ENCODE assay signal across 22 cellular contexts in the genomic region with DNA sequence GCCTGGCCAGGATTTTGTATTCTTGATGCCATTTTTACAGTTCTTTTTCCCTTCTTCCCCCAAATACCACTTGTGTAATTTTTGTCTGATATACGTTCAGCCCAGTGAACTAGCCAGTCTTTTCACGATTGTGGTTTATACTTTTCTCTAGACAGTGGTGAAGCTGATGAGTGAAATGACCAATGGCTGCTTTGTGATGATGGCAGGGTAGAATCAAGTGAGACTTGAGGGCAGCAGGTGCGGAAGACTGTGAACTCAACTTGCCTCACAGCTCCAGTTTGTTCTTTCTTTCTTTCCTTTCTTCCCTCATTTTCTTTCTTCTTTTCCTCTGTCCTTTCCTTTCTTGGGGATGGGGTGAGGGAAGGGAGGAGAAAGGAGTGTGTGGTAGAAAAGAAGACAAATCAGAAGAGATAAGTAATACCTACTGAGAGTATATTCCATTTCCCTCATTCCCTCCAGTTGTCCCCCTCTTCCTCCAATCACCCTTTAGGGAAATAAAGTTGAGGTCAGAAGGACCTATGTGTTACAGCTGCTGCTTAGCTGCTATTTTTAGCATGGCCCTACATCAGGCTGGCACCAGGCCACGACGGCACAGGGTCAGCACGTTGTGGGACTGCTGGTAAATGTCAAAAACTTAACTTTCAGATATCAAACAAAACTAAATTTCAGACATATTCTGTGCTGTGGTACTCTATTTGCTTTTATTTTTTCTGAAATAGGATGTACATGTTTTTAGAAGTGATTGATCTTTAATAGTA. TPM values are rescaled to one million over a fixed set of nuclear protein-coding genes. Genes with fewer than 3 reads are reported as not detected.
DNase-seq lines count a peak whose midpoint lies in the region; ATAC-seq, FAIRE-seq and TF ChIP-seq lines count a peak whose summit lies in the region.
"Had no signal": no experiment of that assay in that cellular context is flagged by ENCODE, and none has a peak within 500 bp of the region (broad histone marks: within the 10 kb centered on the region; RNA-seq: fewer than 3 reads in every experiment).

No MANE protein-coding gene starts in this region.

- peaks cover 44% of the 10 kb centered on the region for H3K4me1 Mint-ChIP-seq in type B pancreatic cell (ENCODE audit: unreplicated experiment)
- H3K4me1 Mint-ChIP-seq: activated naive CD4-positive, alpha-beta T cell treated with anti-CD3 and anti-CD28 coated beads, Interleukin-2, amount 10 ng/mL, durations not matched to agents 7 days and 5 days had no signal

- H4K91ac ChIP-seq in mesenchymal stem cell (ENCODE audit: low read length), result no peak overlapping the region

- POLR2A ChIA-PET in SK-N-SH (lab: Yijun Ruan, JAX), result interaction anchor here (1.3 kb wide), 1 partner anchor 13 kb away, joined by 3 read pairs; a partner anchor contains a TSS
- POLR2A ChIA-PET in endothelial cell of umbilical vein (lab: Charles Lee), result interaction anchor here (1.0 kb wide), 1 partner anchor 13 kb away, joined by 3 read pairs; a partner anchor contains a TSS

- peaks cover 11% of the 10 kb centered on the region for H3K36me3 Mint-ChIP-seq in type B pancreatic cell
- H3K36me3 Mint-ChIP-seq: activated naive CD4-positive, alpha-beta T cell treated with anti-CD3 and anti-CD28 coated beads, Interleukin-2, amount 10 ng/mL, durations not matched to agents 7 days and 5 days; CD4-positive, CD25-positive, alpha-beta regulatory T cell; stimulated activated effector memory CD8-positive, alpha-beta T cell treated with anti-CD3 and anti-CD28 coated beads, Interleukin-12 subunit alpha, Interleukin-12 subunit beta, amount 100 ng/mL, for 72 hours had no signal

- no peak overlapping the region for H3K4me2 ChIP-seq in SK-N-SH
- no peak overlapping the region for H3K4me2 ChIP-seq in endothelial cell of umbilical vein (ENCODE audit: insufficient read depth, low read length)
- H3K4me2 ChIP-seq in mesenchymal stem cell (ENCODE audit: low read length, poor library complexity, severe bottlenecking), result no peak overlapping the region

- no peaks in the 10 kb centered on the region for H3K9me1 ChIP-seq in endothelial cell of umbilical vein (replicated peaks; ENCODE audit: control insufficient read depth, extremely low read depth, insufficient read depth, low read length)

- no TSS peak for BruUV-seq in endothelial cell of umbilical vein (replicated peaks; lab: Mats Ljungman, UMichigan)

- no peak overlapping the region for H3K18ac ChIP-seq in mesenchymal stem cell (ENCODE audit: low read depth in 1 of 2, low read length in 2 of 2)

- no peak overlapping the region for H3K14ac ChIP-seq in mesenchymal stem cell (ENCODE audit: low read length in 2 of 2)

- no peak overlapping the region for H3K4me3 ChIP-seq in SK-N-SH (ENCODE audit: low read depth in 2 of 2, low read length in 1 of 2)
- H3K4me3 ChIP-seq in endothelial cell of umbilical vein (replicated peaks in 1 of 3; ENCODE audit: insufficient read depth in 1 of 3, low read depth in 1 of 3, low read length in 3 of 3), result no peak overlapping the region
- H3K4me3 ChIP-seq in mesenchymal stem cell (ENCODE audit: insufficient read depth in 1 of 2, low read depth in 1 of 2, low read length in 2 of 2), result no peak overlapping the region
- no peak overlapping the region for H3K4me3 ChIP-seq in tibial artery
- H3K4me3 ChIP-seq: thoracic aorta had no signal

- CTCF ChIA-PET in SK-N-SH (lab: Yijun Ruan, JAX), result interaction anchor here (0.6 to 2.3 kb wide), 5 partner anchors 9 to 314 kb away, joined by 3 to 8 read pairs (median 3); no protein-coding TSS in a partner anchor
- CTCF ChIA-PET in endothelial cell of umbilical vein (lab: Charles Lee), result interaction anchor here (0.7 to 1.3 kb wide), 2 partner anchors 33 to 314 kb away, joined by 3 read pairs; no protein-coding TSS in a partner anchor

- peak; percentile 21 for DNase-seq in SK-N-SH
- peak; percentile 23 for DNase-seq in endothelial cell of umbilical vein (ENCODE audit: low read depth, low spot score)
- DNase-seq in mesenchymal stem cell, result peak; percentile 64
- DNase-seq in type B pancreatic cell (ENCODE audit: extremely low spot score, unreplicated experiment), result no peak
- DNase-seq in inferior parietal cortex (ENCODE audit: extremely low spot score), result no peak
- no peak for DNase-seq in tibial artery
- DNase-seq: activated CD4-positive, CD25-positive, alpha-beta regulatory T cell; activated CD8-positive, alpha-beta T cell treated with anti-CD3 and anti-CD28 coated beads for 36 hours; activated naive CD4-positive, alpha-beta T cell treated with anti-CD3 and anti-CD28 coated beads, Interleukin-2, amount 10 ng/mL, durations not matched to agents 7 days and 5 days; activated T-cell treated with anti-CD3 and anti-CD28 coated beads, Interleukin-2, amount 50 U/mL, for 24 hours; CD4-positive, CD25-positive, alpha-beta regulatory T cell; DMS79; T-cell had no signal

- H4K20me1 ChIP-seq in SK-N-SH (ENCODE audit: insufficient read depth) (peaks cover 90% of the 10 kb centered on the region), endothelial cell of umbilical vein (replicated peaks; ENCODE audit: control insufficient read depth, extremely low read depth, insufficient read depth, low read length) (peaks cover 32% of the 10 kb centered on the region)

- H4K8ac ChIP-seq in mesenchymal stem cell (ENCODE audit: low read length), result no peak overlapping the region

- no peak overlapping the region for H3K4ac ChIP-seq in mesenchymal stem cell (ENCODE audit: low read depth in 1 of 2, low read length in 2 of 2)

- no peak overlapping the region for H2BK15ac ChIP-seq in mesenchymal stem cell (ENCODE audit: low read depth, poor library complexity, severe bottlenecking)

- H3K27ac ChIP-seq in SK-N-SH (ENCODE audit: low read depth in 2 of 2, low read length in 1 of 2), result no peak overlapping the region
- H3K27ac ChIP-seq in endothelial cell of umbilical vein (ENCODE audit: insufficient read depth, low read depth, low read length), result no peak overlapping the region
- no peak overlapping the region for H3K27ac ChIP-seq in mesenchymal stem cell (ENCODE audit: low read length, poor library complexity, severe bottlenecking)
- H3K27ac ChIP-seq in tibial artery, result no peak overlapping the region
- H3K27ac ChIP-seq: thoracic aorta had no signal

- FAIRE-seq in endothelial cell of umbilical vein (lab: Jason Lieb, UNC), result no peak
- FAIRE-seq: A204.1, astrocyte, frontal cortex, HTR-8/SVneo, RCC 7860 had no signal

- dilution Hi-C loops in endothelial cell of umbilical vein (cut with MboI; ENCODE audit: extremely low pct_ligation_motif_present, low sequenced_read_pairs), result no loop called here

- peaks cover 6% of the 10 kb centered on the region for H3K9me3 Mint-ChIP-seq in type B pancreatic cell
- H3K9me3 Mint-ChIP-seq: activated CD8-positive, alpha-beta T cell treated with anti-CD3 and anti-CD28 coated beads for 36 hours; activated naive CD4-positive, alpha-beta T cell treated with anti-CD3 and anti-CD28 coated beads, Interleukin-2, amount 10 ng/mL, durations not matched to agents 7 days and 5 days; activated T-cell treated with anti-CD3 and anti-CD28 coated beads, Interleukin-2, amount 50 U/mL, for 24 hours; stimulated activated effector memory CD8-positive, alpha-beta T cell treated with anti-CD3 and anti-CD28 coated beads, Interleukin-12 subunit alpha, Interleukin-12 subunit beta, amount 100 ng/mL, for 72 hours; T-cell had no signal

- peak overlapping the region; percentile 36 for H3K27ac Mint-ChIP-seq in type B pancreatic cell
- H3K27ac Mint-ChIP-seq: activated CD8-positive, alpha-beta T cell treated with anti-CD3 and anti-CD28 coated beads for 36 hours; activated naive CD4-positive, alpha-beta T cell treated with anti-CD3 and anti-CD28 coated beads, Interleukin-2, amount 10 ng/mL, durations not matched to agents 7 days and 5 days; activated T-cell treated with anti-CD3 and anti-CD28 coated beads, Interleukin-2, amount 50 U/mL, for 24 hours; stimulated activated effector memory CD8-positive, alpha-beta T cell treated with anti-CD3 and anti-CD28 coated beads, Interleukin-12 subunit alpha, Interleukin-12 subunit beta, amount 100 ng/mL, for 72 hours; T-cell had no signal

- TF ChIP-seq CTCF in SK-N-SH (IDR thresholded peaks at IDR 0.05), result no peak
- TF ChIP-seq CTCF in endothelial cell of umbilical vein (IDR thresholded peaks at IDR 0.05; ENCODE audit: extremely low read depth in 1 of 2, insufficient read depth in 1 of 2, low read depth in 1 of 2, low read length in 2 of 2), result no peak
- TF ChIP-seq CTCF in type B pancreatic cell (conservative IDR thresholded peaks at IDR 0.05), result no peak
- no peak for TF ChIP-seq CTCF in tibial artery (IDR thresholded peaks at IDR 0.05)

- H2BK5ac ChIP-seq in mesenchymal stem cell (ENCODE audit: low read depth, low read length, poor library complexity, severe bottlenecking), result no peak overlapping the region

- peak overlapping the region in 1 of 2 experiments; percentile 34 for H3K23ac ChIP-seq in mesenchymal stem cell (ENCODE audit: low read length in 2 of 2)

- H3K4me1 ChIP-seq in SK-N-SH (ENCODE audit: control insufficient read depth in 1 of 2, insufficient read depth in 2 of 2, low read depth in 1 of 2, low read length in 1 of 2) (peaks cover 5 to 13% of the 10 kb centered on the region in 2 experiments; a peak in 3 of 4 replicates), endothelial cell of umbilical vein (ENCODE audit: control insufficient read depth, extremely low read depth, insufficient read depth, low read length) (peaks cover 34% of the 10 kb centered on the region), mesenchymal stem cell (ENCODE audit: control insufficient read depth, insufficient read depth, low read depth, low read length) (peaks cover 1% of the 10 kb centered on the region), tibial artery (peaks cover 0 to 26% (median 4%) of the 10 kb centered on the region in 4 donors)

- no peak for TF ChIP-seq POLR2A in endothelial cell of umbilical vein (IDR thresholded peaks at IDR 0.05; ENCODE audit: low read depth, low read length)

- H3K9me3 ChIP-seq in SK-N-SH (no peaks in the 10 kb centered on the region), endothelial cell of umbilical vein (replicated peaks; ENCODE audit: control insufficient read depth, insufficient read depth, low read length) (no peaks in the 10 kb centered on the region), mesenchymal stem cell (ENCODE audit: control insufficient read depth, low read length) (no peaks in the 10 kb centered on the region), tibial artery (no peaks in the 10 kb centered on the region)
- H3K9me3 ChIP-seq: thoracic aorta had no signal

- no peak for ATAC-seq in SK-N-SH treated with all-trans-retinoic acid at 6 μM for 48 hours
- ATAC-seq in HG03521 (IDR thresholded peaks at IDR 0.05; ENCODE audit: unreplicated experiment), result no peak
- ATAC-seq: activated CD8-positive, alpha-beta T cell treated with anti-CD3 and anti-CD28 coated beads for 36 hours; stimulated activated effector memory CD8-positive, alpha-beta T cell treated with anti-CD3 and anti-CD28 coated beads, Interleukin-12 subunit alpha, Interleukin-12 subunit beta, amount 100 ng/mL, for 72 hours had no signal

- WGBS in SK-N-SH (ENCODE audit: low lambda C conversion rate), result 72% methylated on average over 6 of the region's 6 CpGs
- WGBS in mesenchymal stem cell, result 94% methylated on average over 2 of the region's 6 CpGs

- peaks cover 100% of the 10 kb centered on the region for H3K79me2 ChIP-seq in SK-N-SH (ENCODE audit: insufficient read depth)
- H3K79me2 ChIP-seq in endothelial cell of umbilical vein (ENCODE audit: control insufficient read depth, insufficient read depth, low read length), result peaks cover 100% of the 10 kb centered on the region

- no peak overlapping the region for H2BK120ac ChIP-seq in mesenchymal stem cell (ENCODE audit: low read depth, low read length)

- H2AFZ ChIP-seq in SK-N-SH (ENCODE audit: low read depth) (no peak overlapping the region), endothelial cell of umbilical vein (ENCODE audit: low read depth, low read length) (no peak overlapping the region), mesenchymal stem cell (ENCODE audit: low read depth, low read length) (no peak overlapping the region)

- no peak overlapping the region for H3K4me3 Mint-ChIP-seq in type B pancreatic cell
- H3K4me3 Mint-ChIP-seq: activated CD8-positive, alpha-beta T cell treated with anti-CD3 and anti-CD28 coated beads for 36 hours; activated naive CD4-positive, alpha-beta T cell treated with anti-CD3 and anti-CD28 coated beads, Interleukin-2, amount 10 ng/mL, durations not matched to agents 7 days and 5 days; activated T-cell treated with anti-CD3 and anti-CD28 coated beads, Interleukin-2, amount 50 U/mL, for 24 hours; stimulated activated effector memory CD8-positive, alpha-beta T cell treated with anti-CD3 and anti-CD28 coated beads, Interleukin-12 subunit alpha, Interleukin-12 subunit beta, amount 100 ng/mL, for 72 hours; T-cell had no signal

- H3K36me3 ChIP-seq in SK-N-SH (replicated peaks in 1 of 2; ENCODE audit: control insufficient read depth in 1 of 2, insufficient read depth in 2 of 2, low read length in 1 of 2), result no peaks in the 10 kb centered on the region
- peaks cover 0 to 3% of the 10 kb centered on the region in 2 experiments for H3K36me3 ChIP-seq in endothelial cell of umbilical vein (ENCODE audit: control insufficient read depth in 2 of 2, extremely low read depth in 1 of 2, insufficient read depth in 2 of 2, low read length in 2 of 2)
- no peaks in the 10 kb centered on the region for H3K36me3 ChIP-seq in mesenchymal stem cell (ENCODE audit: control insufficient read depth in 1 of 2, insufficient read depth in 2 of 2, low read depth in 1 of 2, low read length in 2 of 2)
- H3K36me3 ChIP-seq in tibial artery, result no peaks in the 10 kb centered on the region
- H3K36me3 ChIP-seq: thoracic aorta had no signal

- no peak overlapping the region for H2BK12ac ChIP-seq in mesenchymal stem cell (ENCODE audit: low read length in 2 of 2)

- H3K27me3 ChIP-seq in SK-N-SH (ENCODE audit: insufficient read depth), result no peaks in the 10 kb centered on the region
- no peaks in the 10 kb centered on the region for H3K27me3 ChIP-seq in endothelial cell of umbilical vein (ENCODE audit: control insufficient read depth in 2 of 2, insufficient read depth in 2 of 2, low read length in 2 of 2)
- H3K27me3 ChIP-seq in mesenchymal stem cell (ENCODE audit: control insufficient read depth in 1 of 2, insufficient read depth in 1 of 2, low read length in 2 of 2), result no peaks in the 10 kb centered on the region
- no peaks in the 10 kb centered on the region for H3K27me3 ChIP-seq in tibial artery

- H2AK5ac ChIP-seq in mesenchymal stem cell (ENCODE audit: low read length, severe bottlenecking), result no peak overlapping the region

- no peaks in the 10 kb centered on the region for H3F3A ChIP-seq in SK-N-SH (replicated peaks; ENCODE audit: insufficient read depth)

- no peaks in the 10 kb centered on the region for H3K9me2 ChIP-seq in SK-N-SH

- H3K9ac ChIP-seq in SK-N-SH (no peak overlapping the region), endothelial cell of umbilical vein (replicated peaks; ENCODE audit: extremely low read depth, insufficient read depth, low read length) (no peak overlapping the region), mesenchymal stem cell (ENCODE audit: low read length) (no peak overlapping the region)

- H3K27me3 Mint-ChIP-seq in type B pancreatic cell, result no peaks in the 10 kb centered on the region
- H3K27me3 Mint-ChIP-seq: activated CD8-positive, alpha-beta T cell treated with anti-CD3 and anti-CD28 coated beads for 36 hours; activated naive CD4-positive, alpha-beta T cell treated with anti-CD3 and anti-CD28 coated beads, Interleukin-2, amount 10 ng/mL, durations not matched to agents 7 days and 5 days; activated T-cell treated with anti-CD3 and anti-CD28 coated beads, Interleukin-2, amount 50 U/mL, for 24 hours; CD4-positive, CD25-positive, alpha-beta regulatory T cell; T-cell had no signal

- H3K79me1 ChIP-seq in mesenchymal stem cell (replicated peaks; ENCODE audit: low read length, poor library complexity, severe bottlenecking), result peaks cover 7% of the 10 kb centered on the region

- no peak for TF ChIP-seq RAD21 in SK-N-SH (IDR thresholded peaks at IDR 0.05; ENCODE audit: low read length)

- no peak for TF ChIP-seq EP300 in SK-N-SH (IDR thresholded peaks at IDR 0.05; ENCODE audit: borderline replicate concordance in 1 of 2, low read depth in 1 of 2, low read length in 1 of 2)

- intact Hi-C loops in endothelial cell of umbilical vein (cut with micrococcal nuclease) (no loop called here), tibial artery (cut with DNase I; ENCODE audit: low total_unique reads) (no loop called here)

RNA-seq across cellular contexts. Expression of a gene that starts 12.3 kb away (rescaled TPM):
- polyA plus RNA-seq in SK-N-SH (2012; rRNA removed) (7.4 and 9.8 TPM in 2 replicates), endothelial cell of umbilical vein (12.8 and 14.9 TPM in 2 replicates)
- polyA plus RNA-seq in SK-N-SH (2012; cell fraction: cytosol; rRNA removed), result 5.8 and 6.4 TPM in 2 replicates
- polyA plus RNA-seq in SK-N-SH (2012; cell fraction: nucleus; rRNA removed), result 13.4 and 24.6 TPM in 2 replicates
- total RNA-seq in endothelial cell of umbilical vein (25.3 and 25.7 TPM in 2 replicates), type B pancreatic cell (ENCODE audit: low replicate concordance) (22.4 and 24.6 TPM in 2 replicates)
- 10.2 and 10.4 TPM in 2 replicates for polyA plus RNA-seq in endothelial cell of umbilical vein (2011; cell fraction: cytosol; rRNA removed)
- 60.3 and 64.0 TPM in 2 replicates for polyA plus RNA-seq in endothelial cell of umbilical vein (2011; cell fraction: nucleus; rRNA removed)
- polyA plus RNA-seq in endothelial cell of umbilical vein (2012), result 12.8 and 15.4 TPM in 2 replicates
- polyA minus RNA-seq in endothelial cell of umbilical vein, result 50.4 and 51.5 TPM in 2 replicates
- 13.3 TPM for polyA minus RNA-seq in endothelial cell of umbilical vein (2011; cell fraction: cytosol; rRNA and poly(A)+ RNA removed)
- 52.0 and 72.2 TPM in 2 replicates for polyA minus RNA-seq in endothelial cell of umbilical vein (2011; cell fraction: nucleus; rRNA and poly(A)+ RNA removed)
- polyA plus RNA-seq in mesenchymal stem cell (2013, experiment 1 of 2), result 12.1 TPM
- polyA plus RNA-seq in mesenchymal stem cell (2013, experiment 2 of 2), result 12.1 TPM

Comparison
In these comparisons a context has a peak if more than half of its experiments do, and no peak if none do; other contexts are left out.
1. DNase-seq: peak in SK-N-SH (single experiment), endothelial cell of umbilical vein (single experiment) and mesenchymal stem cell (single experiment); none in type B pancreatic cell (single experiment), inferior parietal cortex (single experiment) and tibial artery (0 of 2).